7 cellular contexts compared by ENCODE assay signal in genomic region chr5:139668064-139668880, GRCh38. TPM values are rescaled to one million over a fixed set of nuclear protein-coding genes. Genes with fewer than 3 reads are reported as not detected.
A peak's percentile ranks its signal among the peaks of the same experiment; 100 is the strongest.
DNase-seq lines count a peak whose midpoint lies in the region; ATAC-seq and TF ChIP-seq lines count a peak whose summit lies in the region.

No MANE protein-coding gene starts in this region.

- ATAC-seq in body of pancreas (peak; percentile 28), left colon (peak; percentile 63), HG02970 (IDR thresholded peaks at IDR 0.05; ENCODE audit: low FRiP score, unreplicated experiment) (no peak), GM21717 (IDR thresholded peaks at IDR 0.05; ENCODE audit: unreplicated experiment) (no peak)

- DNase-seq in RPMI8226 (peak; percentile 75), body of pancreas (peak in 3 of 4 donors; percentile 61 to 65 (median 62)), left colon (no peak)
- peak; percentile 30 for DNase-seq in stimulated activated CD8-positive, alpha-beta memory T cell treated with anti-CD3 and anti-CD28 coated beads, Interleukin-12 subunit alpha, Interleukin-12 subunit beta, amount 100 ng/mL, for 4 hours (ENCODE audit: low read depth)

- TF ChIP-seq POLR2A in GM19099 (IDR thresholded peaks at IDR 0.05; ENCODE audit: extremely low read depth, insufficient read length, low read depth) (peak; percentile 64), body of pancreas (IDR thresholded peaks at IDR 0.05) (peak in 2 of 3 donors; percentile 8 to 28)

- 3 to 11% methylated on average over 3 to 50 of the region's 55 CpGs for WGBS in body of pancreas, 2 donors

- peaks cover 100% of the 10 kb centered on the region for H3K4me1 ChIP-seq in body of pancreas

- no peak overlapping the region for H3K4me3 ChIP-seq in body of pancreas

- no peak for TF ChIP-seq CTCF in body of pancreas (IDR thresholded peaks at IDR 0.05)

- no peaks in the 10 kb centered on the region for H3K9me3 ChIP-seq in body of pancreas

- intact Hi-C loops in body of pancreas (cut with DNase I) (no loop called here), left colon (cut with DNase I, micrococcal nuclease) (no loop called here)

- peak overlapping the region; percentile 82 to 94 (median 91) for H3K27ac ChIP-seq in body of pancreas

- H3K36me3 ChIP-seq in body of pancreas (replicated peaks in 1 of 2; ENCODE audit: insufficient read depth in 1 of 2, low read depth in 2 of 2) = no peaks in the 10 kb centered on the region

- H3K27me3 ChIP-seq in body of pancreas = no peaks in the 10 kb centered on the region

RNA-seq across cellular contexts. Expression of gene CXXC5, which starts 20.1 kb away (rescaled TPM):
- total RNA-seq in body of pancreas = 10 to 100 TPM; 86.6 to 87.7 TPM
- total RNA-seq in left colon = 10 to 100 TPM; 28.2 to 30.2 TPM

Comparison
In these comparisons a context has a peak if more than half of its experiments do, and no peak if none do; other contexts are left out.
1. DNase-seq: peak in RPMI8226 (single experiment), body of pancreas (3 of 4) and stimulated activated CD8-positive, alpha-beta memory T cell treated with anti-CD3 and anti-CD28 coated beads, Interleukin-12 subunit alpha, Interleukin-12 subunit beta, amount 100 ng/mL, for 4 hours (single experiment); none in left colon (0 of 2).
2. ATAC-seq: peak in body of pancreas (single experiment) and left colon (single experiment); none in HG02970 (single experiment) and GM21717 (single experiment).